ENCODE assay signal across 1 cellular context in genomic region chr3:13262493-13263211, GRCh38.
A peak's percentile ranks its signal among the peaks of the same experiment; 100 is the strongest.
TF ChIP-seq lines count a peak whose summit lies in the region.

No MANE protein-coding gene starts in this region.

TF ChIP-seq in HepG2, 621 proteins besides CTCF, POLR2A, EP300 and RAD21 (continued from another document):
- TF ChIP-seq ATF7 (IDR thresholded peaks at IDR 0.05) (no peak; the same call in 1 of the 2 replicates), ATF7 (CRISPR knock-in tag; IDR thresholded peaks at IDR 0.05) (peak; percentile 72; the same call in 1 of the 2 replicates), POLR2AphosphoS5 (IDR thresholded peaks at IDR 0.05; ENCODE audit: low read depth, low read length) (no peak), ZNF652 (CRISPR knock-in tag; IDR thresholded peaks at IDR 0.05; ENCODE audit: borderline replicate concordance, low read depth) (peak; percentile 57; the same call in 1 of the 2 replicates), ZSCAN21 (CRISPR knock-in tag; IDR thresholded peaks at IDR 0.05; ENCODE audit: borderline replicate concordance) (peak; percentile 97), ZNF543 (CRISPR knock-in tag; IDR thresholded peaks at IDR 0.05) (peak; percentile 94), CREBL2 (CRISPR knock-in tag; IDR thresholded peaks at IDR 0.05; ENCODE audit: borderline replicate concordance) (no peak), ZNF782 (CRISPR knock-in tag; IDR thresholded peaks at IDR 0.05; ENCODE audit: borderline replicate concordance) (peak; percentile 80; the same call in 1 of the 2 replicates), UBTF (CRISPR knock-in tag; IDR thresholded peaks at IDR 0.05) (peak; percentile 79), ZNF180 (CRISPR knock-in tag; IDR thresholded peaks at IDR 0.05; ENCODE audit: borderline replicate concordance, low read depth) (no peak), SRSF4 (IDR thresholded peaks at IDR 0.05; ENCODE audit: low read depth, low read length, poor library complexity, severe bottlenecking) (no peak), NR2F1 (CRISPR knock-in tag; IDR thresholded peaks at IDR 0.05) (peak in 1 of 2 experiments; percentile 54; a peak in 3 of 4 replicates), SOX13 (IDR thresholded peaks at IDR 0.05) (peak; percentile 85), SOX13 (CRISPR knock-in tag; conservative IDR thresholded peaks at IDR 0.05 in 1 of 2, IDR thresholded peaks at IDR 0.05 in 1 of 2) (peak in 1 of 2 experiments; percentile 95; a peak in 2 of 4 replicates), ZNF709 (CRISPR knock-in tag; IDR thresholded peaks at IDR 0.05) (peak; percentile 83; the same call in 1 of the 2 replicates), HES4 (CRISPR knock-in tag; IDR thresholded peaks at IDR 0.05; ENCODE audit: borderline replicate concordance) (no peak), SALL1 (CRISPR knock-in tag; IDR thresholded peaks at IDR 0.05) (peak; percentile 96), ZSCAN29 (CRISPR knock-in tag; conservative IDR thresholded peaks at IDR 0.05) (peak; percentile 98), ZNF646 (CRISPR knock-in tag; IDR thresholded peaks at IDR 0.05) (peak; percentile 89), ZNF558 (CRISPR knock-in tag; IDR thresholded peaks at IDR 0.05; ENCODE audit: borderline replicate concordance) (peak; percentile 69; the same call in 1 of the 2 replicates), HNRNPH1 (optimal IDR thresholded peaks at IDR 0.05; ENCODE audit: low read depth, low read length) (no peak), TRAFD1 (CRISPR knock-in tag; IDR thresholded peaks at IDR 0.05; ENCODE audit: borderline replicate concordance) (0 out of 2 replicates have a peak, but pooled peaks have one; percentile 83), THAP11 (CRISPR knock-in tag; IDR thresholded peaks at IDR 0.05) (peak; percentile 85), ZNF740 (CRISPR knock-in tag; IDR thresholded peaks at IDR 0.05) (no peak), ZNF552 (CRISPR knock-in tag; IDR thresholded peaks at IDR 0.05; ENCODE audit: borderline replicate concordance) (no peak), ZNF234 (CRISPR knock-in tag; conservative IDR thresholded peaks at IDR 0.05) (no peak)
